ENCODE assay signal across 8 cellular contexts in the genomic region with DNA sequence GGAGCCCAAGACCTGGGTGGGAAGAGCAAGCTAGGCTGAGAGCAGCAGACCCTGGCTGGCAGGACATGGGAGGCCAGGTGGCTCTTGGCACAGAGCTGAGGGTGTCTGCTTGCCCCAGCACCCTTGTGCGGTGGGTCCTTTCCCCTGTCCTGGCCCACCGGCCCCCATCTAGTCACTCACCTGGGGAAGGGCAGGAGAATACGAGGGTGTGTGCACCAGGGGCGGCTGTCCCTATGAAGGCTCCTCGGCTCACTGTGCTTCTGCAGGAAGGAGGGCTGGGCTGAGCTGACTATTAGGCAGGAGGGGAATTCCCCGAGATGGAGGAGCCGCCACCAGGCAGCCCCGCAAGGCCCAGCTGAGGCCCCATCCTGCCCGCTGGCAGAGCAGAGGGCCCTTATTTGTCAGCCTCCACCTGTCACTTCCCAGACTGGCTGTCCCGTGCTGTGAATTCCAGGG. TPM values are rescaled to one million over a fixed set of nuclear protein-coding genes. Genes with fewer than 3 reads are reported as not detected.
A peak's percentile ranks its signal among the peaks of the same experiment; 100 is the strongest.
DNase-seq lines count a peak whose midpoint lies in the region; ATAC-seq and TF ChIP-seq lines count a peak whose summit lies in the region.

No MANE protein-coding gene starts in this region.

- intact Hi-C loops in lower leg skin (cut with DNase I; ENCODE audit: low total_unique reads), result no loop called here

- peak; percentile 74 for ATAC-seq in GM18502 (IDR thresholded peaks at IDR 0.05; ENCODE audit: poor library complexity, unreplicated experiment)
- peak; percentile 82 for ATAC-seq in HG02678 (IDR thresholded peaks at IDR 0.05; ENCODE audit: unreplicated experiment)

- H3K4me3 ChIP-seq in lower leg skin (ENCODE audit: low read depth, poor library complexity, severe bottlenecking), result no peak overlapping the region

- 36 to 56% methylated on average over 10 of the region's 10 CpGs for WGBS in lower leg skin, 2 donors

- peak; percentile 58 for DNase-seq in T follicular helper cell (ENCODE audit: low read depth)
- peak; percentile 36 for DNase-seq in astrocyte of the hippocampus (ENCODE audit: low read depth, low spot score)
- peak in 3 of 4 experiments; percentile 42 to 67 (median 60) for DNase-seq in stimulated activated CD4-positive, alpha-beta T cell treated with anti-CD3 and anti-CD28 coated beads, Interleukin-1b, Interleukin-23, amount 100 ng/mL, for 24 hours (ENCODE audit: low read depth in 4 of 4, low spot score in 1 of 4)
- no peak for DNase-seq in NCI-H748 treated with DMSO at 0.1 percent for 48 hours (lab: John Stamatoyannopoulos, UW)
- no peak for DNase-seq in lower leg skin (ENCODE audit: low spot score in 2 of 2)
- DNase-seq in SKM-1 (lab: John Stamatoyannopoulos, UW; ENCODE audit: unreplicated experiment), result no peak

- TF ChIP-seq POLR2A in lower leg skin (IDR thresholded peaks at IDR 0.05), result no peak

- TF ChIP-seq CTCF in lower leg skin (IDR thresholded peaks at IDR 0.05), result no peak

RNA-seq across cellular contexts. Expression of gene TNIP1, which starts 6.1 kb away (rescaled TPM):
- total RNA-seq in lower leg skin, result 100 to 1,000 TPM in 1 of 4 donors, 10 to 100 TPM in 3; 91.2 to 123 (median 98.1) TPM

Comparison
In these comparisons a context has a peak if more than half of its experiments do, and no peak if none do; other contexts are left out.
1. DNase-seq: peak in T follicular helper cell (single experiment), astrocyte of the hippocampus (single experiment) and stimulated activated CD4-positive, alpha-beta T cell treated with anti-CD3 and anti-CD28 coated beads, Interleukin-1b, Interleukin-23, amount 100 ng/mL, for 24 hours (3 of 4); none in NCI-H748 treated with DMSO at 0.1 percent for 48 hours (single experiment), lower leg skin (0 of 2) and SKM-1 (single experiment).